In genomic region chr12:58186914-58187313, GRCh38 we compare ENCODE assay signal across 21 cellular contexts.
DNase-seq lines count a peak whose midpoint lies in the region; ATAC-seq and TF ChIP-seq lines count a peak whose summit lies in the region.
"Had no signal": no experiment of that assay in that cellular context is flagged by ENCODE, and none has a peak within 500 bp of the region (broad histone marks: within the 10 kb centered on the region; RNA-seq: fewer than 3 reads in every experiment).

No MANE protein-coding gene starts in this region.

- CTCF ChIA-PET in OCI-LY7 (lab: Charles Lee; ENCODE audit: unreplicated experiment): no interaction called here

- peak; percentile 64 to 79 for ATAC-seq in naive B cell (ENCODE audit: low read depth in 2 of 2)
- ATAC-seq in Right ventricle myocardium inferior: no peak
- ATAC-seq in GM19455 (IDR thresholded peaks at IDR 0.05; ENCODE audit: unreplicated experiment): no peak
- ATAC-seq: GM23338, PC-3 had no signal

- H3K9me3 ChIP-seq in OCI-LY7 (ENCODE audit: low read length) (peaks cover 15% of the 10 kb centered on the region; the same call in 1 of the 2 replicates), adrenal gland (replicated peaks in 1 of 3) (no peaks in the 10 kb centered on the region)
- H3K9me3 ChIP-seq: BE2C had no signal

- DNase-seq in NOMO-1 treated with DMSO at 0.1 percent for 48 hours (lab: John Stamatoyannopoulos, UW; ENCODE audit: unreplicated experiment): peak; percentile 18
- no peak for DNase-seq in NOMO-1 treated with dmso at 0.1 percent for 144 hours (lab: John Stamatoyannopoulos, UW; ENCODE audit: unreplicated experiment)
- DNase-seq in Kasumi-1 (lab: John Stamatoyannopoulos, UW): peak; percentile 38 to 63
- DNase-seq in OCI-LY7 (ENCODE audit: low spot score): peak; percentile 35
- peak; percentile 23 for DNase-seq in naive B cell
- DNase-seq in adrenal gland: no peak
- DNase-seq in Right ventricle myocardium inferior (ENCODE audit: missing footprints): no peak
- DNase-seq: BE2C; CD4-positive, alpha-beta memory T cell; DMS153; GF-D8; HCEC 1CT; KG1; NCI-H1694 treated with DMSO at 0.1 percent for 48 hours; NCI-H510A; NCI-H748 treated with DMSO at 0.1 percent for 48 hours; NK-92 treated with Interleukin-12 subunit alpha and Interleukin-12 subunit beta, amount 100 ng/mL, for 24 hours; PC-3 had no signal

- H3K36me3 Mint-ChIP-seq in naive B cell: peaks cover 13 to 20% of the 10 kb centered on the region in 2 donors
- H3K36me3 Mint-ChIP-seq: CD4-positive, alpha-beta memory T cell had no signal

- H3K4me1 ChIP-seq in OCI-LY7 (ENCODE audit: insufficient read depth, low read length, poor library complexity, severe bottlenecking) (no peaks in the 10 kb centered on the region), adrenal gland (replicated peaks in 1 of 2) (no peaks in the 10 kb centered on the region)
- H3K4me1 ChIP-seq: BE2C had no signal

- H2AFZ ChIP-seq in OCI-LY7 (ENCODE audit: low read length): no peak overlapping the region
- H2AFZ ChIP-seq: GM23338 had no signal

- no peaks in the 10 kb centered on the region for H3K27me3 ChIP-seq in adrenal gland
- H3K27me3 ChIP-seq: BE2C had no signal

- H4K20me1 ChIP-seq in OCI-LY7 (ENCODE audit: insufficient read depth, low read length): no peaks in the 10 kb centered on the region

- H3K36me3 ChIP-seq in OCI-LY7 (ENCODE audit: insufficient read depth, low read length) (no peaks in the 10 kb centered on the region), adrenal gland (replicated peaks in 1 of 2) (no peaks in the 10 kb centered on the region)
- H3K36me3 ChIP-seq: BE2C had no signal

- peaks cover 5 to 8% (median 5%) of the 10 kb centered on the region in 3 donors for H3K4me1 Mint-ChIP-seq in naive B cell
- H3K4me1 Mint-ChIP-seq: CD4-positive, alpha-beta memory T cell; GM23338 had no signal

- peaks cover 10 to 63% (median 37%) of the 10 kb centered on the region in 7 donors for H3K9me3 Mint-ChIP-seq in naive B cell

- H3K4me2 ChIP-seq in OCI-LY7 (ENCODE audit: low read length): no peak overlapping the region
- H3K4me2 ChIP-seq: GM23338 had no signal

- intact Hi-C loops in OCI-LY7 (cut with micrococcal nuclease; ENCODE audit: unreplicated experiment): no loop called here
- intact Hi-C loops in adrenal gland (cut with DNase I): no loop called here
- intact Hi-C loops in Right ventricle myocardium inferior (cut with DNase I): no loop called here

- H3K4me3 Mint-ChIP-seq in naive B cell: peak overlapping the region in 2 of 8 donors; percentile 47
- H3K4me3 Mint-ChIP-seq: CD4-positive, alpha-beta memory T cell; GM23338 had no signal

- no peaks in the 10 kb centered on the region for H3K79me2 ChIP-seq in OCI-LY7 (ENCODE audit: insufficient read depth, low read depth, low read length)

- no peak overlapping the region for H3K4me3 ChIP-seq in OCI-LY7 (ENCODE audit: low read depth, low read length, poor library complexity, severe bottlenecking)
- no peak overlapping the region for H3K4me3 ChIP-seq in adrenal gland
- H3K4me3 ChIP-seq: GM23338 had no signal

- TF ChIP-seq POLR2A in adrenal gland (IDR thresholded peaks at IDR 0.05): no peak

- TF ChIP-seq CTCF in OCI-LY7 (conservative IDR thresholded peaks at IDR 0.05; ENCODE audit: low read length) (no peak), adrenal gland (IDR thresholded peaks at IDR 0.05) (no peak)

- H3K9me2 ChIP-seq in OCI-LY7 (ENCODE audit: insufficient read depth, low read length): no peaks in the 10 kb centered on the region

- H3K27ac ChIP-seq in OCI-LY7 (ENCODE audit: low read depth, low read length, poor library complexity, severe bottlenecking) (no peak overlapping the region), adrenal gland (no peak overlapping the region)
- H3K27ac ChIP-seq: 22Rv1 had no signal

- POLR2A ChIA-PET in OCI-LY7 (lab: Charles Lee): no interaction called here

- BruUV-seq in OCI-LY7 (replicated peaks; lab: Mats Ljungman, UMichigan): no TSS peak

- 69 to 82% (median 76%) methylated on average over 3 of the region's 3 CpGs for WGBS in adrenal gland, 4 donors

- peaks cover 0 to 11% (median 5%) of the 10 kb centered on the region in 3 donors for H3K27me3 Mint-ChIP-seq in naive B cell

- peak overlapping the region; percentile 33 to 92 (median 80) for H3K27ac Mint-ChIP-seq in naive B cell
- H3K27ac Mint-ChIP-seq: CD4-positive, alpha-beta memory T cell; GM23338 had no signal

Comparison
In these comparisons a context has a peak if more than half of its experiments do, and no peak if none do; other contexts are left out.
1. DNase-seq: peak in NOMO-1 treated with DMSO at 0.1 percent for 48 hours (single experiment), Kasumi-1 (2 of 2), OCI-LY7 (single experiment) and naive B cell (single experiment); none in NOMO-1 treated with dmso at 0.1 percent for 144 hours (single experiment), adrenal gland (0 of 7) and Right ventricle myocardium inferior (single experiment).
2. ATAC-seq: peak in naive B cell (2 of 2); none in Right ventricle myocardium inferior (single experiment) and GM19455 (single experiment).